In genomic region chr12:121537814-121538698, GRCh38 we compare ENCODE assay signal across 1 cellular context.
TF ChIP-seq lines count a peak whose summit lies in the region.

No MANE protein-coding gene starts in this region.

TF ChIP-seq in GM12878, 131 proteins besides CTCF, POLR2A, EP300 and RAD21 (continued from another document and continues in another):
- TF ChIP-seq ATF2 (IDR thresholded peaks at IDR 0.05; ENCODE audit: low read length) (no peak), POLR2AphosphoS5 (IDR thresholded peaks at IDR 0.05; ENCODE audit: low read length) (no peak), GATAD2B (conservative IDR thresholded peaks at IDR 0.05; ENCODE audit: low read depth) (peak; percentile 14), KLF5 (IDR thresholded peaks at IDR 0.05; ENCODE audit: partially characterized antibody) (no peak), ZNF274 (IDR thresholded peaks at IDR 0.05; ENCODE audit: insufficient read depth, insufficient read length) (no peak), SREBF1 (IDR thresholded peaks at IDR 0.05; ENCODE audit: low read length) (no peak), SMARCA5 (IDR thresholded peaks at IDR 0.05) (peak; percentile 96), CBX3 (IDR thresholded peaks at IDR 0.05; ENCODE audit: borderline replicate concordance, low read depth) (no peak), HSF1 (IDR thresholded peaks at IDR 0.05; ENCODE audit: low read depth, low read length) (no peak), ZBTB40 (IDR thresholded peaks at IDR 0.05; ENCODE audit: borderline replicate concordance) (no peak), JUND (IDR thresholded peaks at IDR 0.05; ENCODE audit: low read depth, low read length) (no peak), POU2F2 (IDR thresholded peaks at IDR 0.05; ENCODE audit: borderline replicate concordance, low read depth, low read length) (no peak), ATF3 (IDR thresholded peaks at IDR 0.05; ENCODE audit: borderline replicate concordance, extremely low read depth, low read depth, low read length) (no peak), BCLAF1 (IDR thresholded peaks at IDR 0.05) (no peak), MXI1 (IDR thresholded peaks at IDR 0.05; ENCODE audit: low read depth, low read length) (0 out of 2 replicates have a peak, but pooled peaks have one; percentile 23), BCL3 (IDR thresholded peaks at IDR 0.05; ENCODE audit: borderline replicate concordance, insufficient read depth, low read depth, low read length, poor library complexity, severe bottlenecking) (no peak), CUX1 (IDR thresholded peaks at IDR 0.05; ENCODE audit: insufficient replicate concordance, low read depth, low read length) (no peak), MAX (IDR thresholded peaks at IDR 0.05; ENCODE audit: low read depth, low read length) (no peak), IRF5 (IDR thresholded peaks at IDR 0.05; ENCODE audit: borderline replicate concordance) (no peak), ZNF622 (IDR thresholded peaks at IDR 0.05) (no peak), MYC (IDR thresholded peaks at IDR 0.05; ENCODE audit: insufficient read depth, insufficient read length, insufficient replicate concordance, low read length, severe bottlenecking) (no peak), SIN3A (IDR thresholded peaks at IDR 0.05; ENCODE audit: low read depth, low read length) (peak; percentile 46; the same call in 1 of the 2 replicates), NBN (IDR thresholded peaks at IDR 0.05) (no peak), ZNF207 (IDR thresholded peaks at IDR 0.05; ENCODE audit: borderline replicate concordance) (no peak), HCFC1 (IDR thresholded peaks at IDR 0.05; ENCODE audit: low read length) (no peak), HDAC6 (IDR thresholded peaks at IDR 0.05; ENCODE audit: unreplicated experiment) (no peak), MTA3 (IDR thresholded peaks at IDR 0.05; ENCODE audit: borderline replicate concordance, low read length) (no peak), CBX5 (IDR thresholded peaks at IDR 0.05; ENCODE audit: low read depth) (no peak), ZNF384 (IDR thresholded peaks at IDR 0.05; ENCODE audit: borderline replicate concordance, low read depth, low read length) (no peak), MTA2 (IDR thresholded peaks at IDR 0.05; ENCODE audit: low read depth) (0 out of 2 replicates have a peak, but pooled peaks have one; percentile 6), GABPA (IDR thresholded peaks at IDR 0.05; ENCODE audit: low read depth) (no peak), REST (IDR thresholded peaks at IDR 0.05; ENCODE audit: low read depth, low read length) (no peak), CEBPB (IDR thresholded peaks at IDR 0.05; ENCODE audit: borderline replicate concordance in 1 of 2, low read depth in 2 of 2, low read length in 2 of 2) (no peak), CHD1 (IDR thresholded peaks at IDR 0.05; ENCODE audit: low read depth, low read length) (0 out of 2 replicates have a peak, but pooled peaks have one; percentile 53)
